ENCODE assay signal across 21 cellular contexts in genomic region chr2:173374634-173375033, GRCh38.
"Had no signal": no experiment of that assay in that cellular context is flagged by ENCODE, and none has a peak within 500 bp of the region (broad histone marks: within the 10 kb centered on the region; RNA-seq: fewer than 3 reads in every experiment).

No MANE protein-coding gene starts in this region.

- H3K9me3 ChIP-seq: MG63 had no signal

- H3K4me1 ChIP-seq: SJSA1 had no signal

- H3K27me3 ChIP-seq: MG63, SJSA1 had no signal

- H3K27ac ChIP-seq: SJSA1, SK-N-MC had no signal

- DNase-seq: IMR-90, Karpas-422, KG1, MG63, NCI-H1092, NCI-H1105 treated with DMSO at 0.1 percent for 48 hours, NCI-H1417 treated with DMSO at 0.1 percent for 48 hours, NCI-H146, NCI-H1694 treated with DMSO at 0.1 percent for 48 hours, NCI-H1930, NCI-H2081, NCI-H2107, NCI-H2227 treated with DMSO at 0.1 percent for 48 hours, NCI-H524, NCI-H526 treated with DMSO at 0.1 percent for 48 hours, NCI-H774, Right ventricle myocardium superior, RPMI8226, SIG-M5 had no signal

- H3K4me3 ChIP-seq: MG63, SJSA1, SK-N-MC had no signal
